Comparison of ENCODE assay signal across 8 cellular contexts in genomic region chr6:43181942-43182860, GRCh38. TPM values are rescaled to one million over a fixed set of nuclear protein-coding genes. Genes with fewer than 3 reads are reported as not detected.
A peak's percentile ranks its signal among the peaks of the same experiment; 100 is the strongest.
DNase-seq lines count a peak whose midpoint lies in the region; ATAC-seq and TF ChIP-seq lines count a peak whose summit lies in the region.

Gene CUL9, plus strand, starts transcription at chr6:43182196. Its CDS starts 2,115 bp downstream, at chr6:43184311.

- DNase-seq in Calu3, result peak; percentile 93
- peak; percentile 91 for DNase-seq in GM20000 (ENCODE audit: low spot score)
- peak; percentile 63 for DNase-seq in RWPE1 (ENCODE audit: low spot score)
- DNase-seq in activated effector memory CD4-positive, alpha-beta T cell treated with Interleukin-2 at 50 U/mL for 16 hours, result peak; percentile 70
- DNase-seq in fibroblast of pulmonary artery (ENCODE audit: low read depth), result peak; percentile 72
- DNase-seq in natural killer cell treated with Interleukin-12 subunit alpha and Interleukin-12 subunit beta and Interleukin-15 and Interleukin-18, amount 100 ng/mL, for 72 hours (ENCODE audit: low spot score), result peak; percentile 88
- peak; percentile 50 to 77 (median 70) for DNase-seq in stimulated activated naive CD4-positive, alpha-beta T cell (lab: John Stamatoyannopoulos, UW)

- H3K4me3 ChIP-seq in HUES6 (ENCODE audit: low read depth, low read length) (peak within 1 kb of the TSS; percentile 78), fibroblast of pulmonary artery (replicated peaks; ENCODE audit: low read depth, low read length) (peak within 1 kb of the TSS; percentile 84)

- peak within 1 kb of the TSS; percentile 72 for H3K9ac ChIP-seq in HUES6 (ENCODE audit: low read length)

- peaks cover 15% of the 10 kb centered on the region; the same call in 1 of the 2 replicates for H3K4me1 ChIP-seq in HUES6 (ENCODE audit: control insufficient read depth, insufficient read depth, low read length)

- H3K9me3 ChIP-seq in HUES6 (ENCODE audit: control insufficient read depth, insufficient read depth, low read depth, low read length), result no peaks in the 10 kb centered on the region

- CTCF ChIA-PET in Calu3 (lab: Charles Lee), result interaction anchor here (0.7 to 1.4 kb wide), 6 partner anchors 10 to 314 kb away, joined by 3 to 6 read pairs (median 4); partner anchors contain the start of genes KLC4 and MRPL2
- CTCF ChIA-PET in RWPE1 (lab: Yijun Ruan, JAX), result interaction anchor here (0.6 kb wide), 1 partner anchor 252 kb away, joined by 3 read pairs; no protein-coding TSS in a partner anchor

- peaks cover 41% of the 10 kb centered on the region for H3K4me1 Mint-ChIP-seq in Calu3 (ENCODE audit: low read depth, unreplicated experiment)
- H3K4me1 Mint-ChIP-seq in natural killer cell treated with Interleukin-12 subunit alpha and Interleukin-12 subunit beta and Interleukin-15 and Interleukin-18, amount 100 ng/mL, for 72 hours (ENCODE audit: low read depth in 2 of 2), result peaks cover 30 to 41% of the 10 kb centered on the region in 2 donors

- no peak within 1 kb of the TSS; the same call in 1 of the 2 replicates for H3K27ac ChIP-seq in HUES6 (ENCODE audit: low read depth, low read length)
- H3K27ac ChIP-seq in RWPE1, result peak within 1 kb of the TSS; percentile 83

- H3K27me3 Mint-ChIP-seq in Calu3 (ENCODE audit: unreplicated experiment), result no peaks in the 10 kb centered on the region
- H3K27me3 Mint-ChIP-seq in natural killer cell treated with Interleukin-12 subunit alpha and Interleukin-12 subunit beta and Interleukin-15 and Interleukin-18, amount 100 ng/mL, for 72 hours, result no peaks in the 10 kb centered on the region

- peak within 1 kb of the TSS; percentile 76 for H3K27ac Mint-ChIP-seq in Calu3 (ENCODE audit: unreplicated experiment)
- H3K27ac Mint-ChIP-seq in natural killer cell treated with Interleukin-12 subunit alpha and Interleukin-12 subunit beta and Interleukin-15 and Interleukin-18, amount 100 ng/mL, for 72 hours, result peak within 1 kb of the TSS; percentile 85 to 89

- H3K27me3 ChIP-seq in HUES6 (ENCODE audit: control insufficient read depth, insufficient read depth, low read length), result no peaks in the 10 kb centered on the region

- TF ChIP-seq CTCF in Calu3 (IDR thresholded peaks at IDR 0.05; ENCODE audit: unreplicated experiment) (no peak), GM20000 (IDR thresholded peaks at IDR 0.05; ENCODE audit: extremely low read depth, missing control alignments) (no peak), RWPE1 (conservative IDR thresholded peaks at IDR 0.05; ENCODE audit: low read depth) (no peak), fibroblast of pulmonary artery (IDR thresholded peaks at IDR 0.05; ENCODE audit: low read length, missing control alignments) (no peak)

- peaks cover 29% of the 10 kb centered on the region for H3K36me3 ChIP-seq in HUES6 (ENCODE audit: control insufficient read depth, insufficient read depth, low read length)

- intact Hi-C loops in Calu3 (cut with micrococcal nuclease; ENCODE audit: unreplicated experiment), result no loop called here

- POLR2A ChIA-PET in RWPE1 (lab: Yijun Ruan, JAX; ENCODE audit: low non-redundant PET), result interaction anchor here (0.7 kb wide), 1 partner anchor 45 kb away, joined by 3 read pairs; no protein-coding TSS in a partner anchor

- peak; percentile 98 to 99 for ATAC-seq in natural killer cell treated with Interleukin-12 subunit alpha and Interleukin-12 subunit beta and Interleukin-15 and Interleukin-18, amount 100 ng/mL, for 72 hours

- no TSS peak for BruUV-seq in Calu3 (replicated peaks; lab: Mats Ljungman, UMichigan)

- peaks cover 53% of the 10 kb centered on the region for H3K36me3 Mint-ChIP-seq in Calu3 (ENCODE audit: insufficient read depth, unreplicated experiment)
- H3K36me3 Mint-ChIP-seq in natural killer cell treated with Interleukin-12 subunit alpha and Interleukin-12 subunit beta and Interleukin-15 and Interleukin-18, amount 100 ng/mL, for 72 hours, result peaks cover 7% of the 10 kb centered on the region

- H3K4me3 Mint-ChIP-seq in Calu3 (ENCODE audit: low read depth, unreplicated experiment), result peak within 1 kb of the TSS; percentile 77
- peak within 1 kb of the TSS; percentile 99 for H3K4me3 Mint-ChIP-seq in natural killer cell treated with Interleukin-12 subunit alpha and Interleukin-12 subunit beta and Interleukin-15 and Interleukin-18, amount 100 ng/mL, for 72 hours

- H3K9me3 Mint-ChIP-seq in Calu3 (ENCODE audit: low read depth, unreplicated experiment), result no peaks in the 10 kb centered on the region
- H3K9me3 Mint-ChIP-seq in natural killer cell treated with Interleukin-12 subunit alpha and Interleukin-12 subunit beta and Interleukin-15 and Interleukin-18, amount 100 ng/mL, for 72 hours, result no peaks in the 10 kb centered on the region

RNA-seq across cellular contexts. Expression of gene CUL9, which starts in this region (rescaled TPM):
- total RNA-seq in Calu3 (2022), result 73.1 and 82.8 TPM in 2 replicates
- 10 to 100 TPM; 41.5 to 85.8 TPM for total RNA-seq in natural killer cell treated with Interleukin-12 subunit alpha and Interleukin-12 subunit beta and Interleukin-15 and Interleukin-18, amount 100 ng/mL, for 72 hours
